In the genomic region with DNA sequence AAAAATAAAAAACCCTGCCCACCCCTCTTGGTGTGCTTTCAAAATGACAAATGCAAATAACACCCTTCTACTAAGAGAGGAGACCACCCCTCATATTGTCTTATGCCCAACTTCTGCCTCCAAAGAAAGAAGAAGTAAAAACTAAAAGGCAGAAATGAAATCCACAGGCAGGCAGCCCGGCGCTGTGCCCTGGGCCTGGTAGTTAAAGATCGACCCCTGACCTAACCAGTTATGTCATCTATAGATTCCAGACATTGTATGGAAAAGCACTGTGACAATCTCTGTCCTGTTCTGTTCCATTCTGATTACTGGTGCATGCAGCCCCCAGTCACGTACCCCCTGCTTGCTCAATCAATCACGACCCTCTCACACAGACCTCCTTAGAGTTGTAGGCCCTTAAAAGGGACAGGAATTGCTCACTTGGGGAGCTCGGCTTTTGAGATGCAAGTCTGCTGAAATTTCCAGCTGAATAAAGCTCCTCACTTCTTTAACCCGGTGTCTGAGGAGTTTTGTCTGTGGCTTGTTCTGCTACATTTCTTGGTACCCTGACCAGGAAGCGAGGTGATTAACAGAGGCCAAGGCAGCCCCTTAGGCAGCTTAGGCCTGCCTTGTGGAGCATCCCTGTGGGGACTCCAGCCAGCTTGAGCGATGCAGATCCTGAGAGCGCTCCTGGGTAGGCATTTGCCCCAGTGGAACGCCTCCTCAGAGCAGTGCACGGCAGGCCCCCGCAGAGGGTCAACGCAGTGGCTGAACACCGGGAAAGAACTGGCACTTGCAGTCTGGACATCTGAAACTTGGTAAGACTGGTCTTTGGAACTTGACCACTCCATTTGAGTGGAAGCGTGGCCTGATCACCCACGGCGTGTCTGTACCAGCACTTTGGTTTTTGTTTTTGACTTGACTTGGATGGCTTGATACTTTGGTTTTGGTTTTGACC, we compare ENCODE assay signal across 1 cellular context. TPM values are rescaled to one million over a fixed set of nuclear protein-coding genes. Genes with fewer than 3 reads are reported as not detected.
"Had no signal": no experiment of that assay in that cellular context is flagged by ENCODE, and none has a peak within 500 bp of the region (broad histone marks: within the 10 kb centered on the region; RNA-seq: fewer than 3 reads in every experiment).

No MANE protein-coding gene starts in this region.

RNA-seq across cellular contexts. Expression of gene TFPI, which starts 43.5 kb away (rescaled TPM):
- total RNA-seq: activated B cell treated with CpG ODN at 0.5 μM for 24 hours had no signal
